8 cellular contexts compared by ENCODE assay signal in the genomic region with DNA sequence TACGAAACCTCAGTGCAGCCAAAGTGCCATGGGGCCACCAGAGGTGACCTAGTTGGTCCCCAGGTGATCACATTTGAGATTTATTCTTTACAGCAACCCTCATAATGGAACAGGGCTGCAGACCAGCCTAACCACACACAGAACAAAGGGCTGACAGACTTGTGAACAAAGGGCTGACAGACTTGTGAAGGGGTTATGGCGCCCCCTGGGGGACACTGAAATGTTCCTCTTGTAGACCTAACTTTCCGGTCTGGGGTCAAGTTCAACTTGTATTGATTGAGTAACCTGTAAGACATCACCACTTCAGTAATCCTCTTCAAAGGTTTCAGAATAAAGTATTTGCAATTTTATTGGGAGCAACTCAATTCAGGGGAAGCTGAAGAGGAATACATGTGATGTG.
A peak's percentile ranks its signal among the peaks of the same experiment; 100 is the strongest.
DNase-seq lines count a peak whose midpoint lies in the region; ATAC-seq and TF ChIP-seq lines count a peak whose summit lies in the region.

No MANE protein-coding gene starts in this region.

- H3K27ac ChIP-seq in caudate nucleus (ENCODE audit: low read depth, low read length), result no peak overlapping the region

- peak; percentile 69 for ATAC-seq in HG03066 (IDR thresholded peaks at IDR 0.05; ENCODE audit: low read depth, unreplicated experiment)

- DNase-seq in NCI-H226 (peak; percentile 12), caudate nucleus (lab: John Stamatoyannopoulos, UW) (peak in 55 of 61 donors; percentile 0 to 80 (median 23)), kidney tubule cell (ENCODE audit: low spot score) (peak; percentile 78), DMS79 (lab: John Stamatoyannopoulos, UW) (no peak)
- DNase-seq in activated CD4-positive, CD25-positive, alpha-beta regulatory T cell (lab: John Stamatoyannopoulos, UW), result peak; percentile 36 to 67 (median 64)
- DNase-seq in stimulated activated CD4-positive, alpha-beta T cell treated with anti-CD3 and anti-CD28 coated beads, Interleukin-2, amount 100 ng/mL, for 48 hours, result peak; percentile 76 to 86

- peak; percentile 63 for TF ChIP-seq CTCF in GM12874 (IDR thresholded peaks at IDR 0.05; ENCODE audit: insufficient read depth, low read depth, low read length)
